ENCODE assay signal across 25 cellular contexts in genomic region chr4:115058533-115058932, GRCh38.
"Had no signal": no experiment of that assay in that cellular context is flagged by ENCODE, and none has a peak within 500 bp of the region (broad histone marks: within the 10 kb centered on the region; RNA-seq: fewer than 3 reads in every experiment).

No MANE protein-coding gene starts in this region.

- H3K4me2 ChIP-seq: KMS-11, PC-9 had no signal

- H3K36me3 ChIP-seq: Peyer's patch, SJCRH30 had no signal

- H3K27ac ChIP-seq: HL-60, KMS-11, PC-9, Peyer's patch, SJCRH30 had no signal

- H3K4me1 ChIP-seq: Peyer's patch, SJCRH30 had no signal

- H3K4me3 ChIP-seq: K562, PC-9, Peyer's patch, SJCRH30 had no signal

- H3K9ac ChIP-seq: KMS-11 had no signal

- H2AFZ ChIP-seq: PC-9 had no signal

- DNase-seq: Kasumi-1; MV-4-11; NCI-H1048; NCI-H1105; NCI-H1417 treated with DMSO at 0.1 percent for 48 hours; NCI-H146; NCI-H1694 treated with DMSO at 0.1 percent for 48 hours; NCI-H1930; NCI-H2081; NCI-H2107; NCI-H2227 treated with DMSO at 0.1 percent for 48 hours; NCI-H524 treated with DMSO at 0.1 percent for 48 hours; NCI-H69; NCI-H774; NK-92 treated with Interleukin-12 subunit alpha and Interleukin-12 subunit beta, amount 100 ng/mL, for 24 hours; OCI-M1; PC-9; Peyer's patch; SHP77 treated with DMSO at 0.1 percent for 48 hours; SJCRH30; T-helper 2 cell had no signal

- H3K27me3 ChIP-seq: Peyer's patch, SJCRH30 had no signal

- ATAC-seq: K562, Right ventricle myocardium inferior had no signal

- H3K9me3 ChIP-seq: Peyer's patch, SJCRH30 had no signal
